8 cellular contexts compared by ENCODE assay signal in the genomic region with DNA sequence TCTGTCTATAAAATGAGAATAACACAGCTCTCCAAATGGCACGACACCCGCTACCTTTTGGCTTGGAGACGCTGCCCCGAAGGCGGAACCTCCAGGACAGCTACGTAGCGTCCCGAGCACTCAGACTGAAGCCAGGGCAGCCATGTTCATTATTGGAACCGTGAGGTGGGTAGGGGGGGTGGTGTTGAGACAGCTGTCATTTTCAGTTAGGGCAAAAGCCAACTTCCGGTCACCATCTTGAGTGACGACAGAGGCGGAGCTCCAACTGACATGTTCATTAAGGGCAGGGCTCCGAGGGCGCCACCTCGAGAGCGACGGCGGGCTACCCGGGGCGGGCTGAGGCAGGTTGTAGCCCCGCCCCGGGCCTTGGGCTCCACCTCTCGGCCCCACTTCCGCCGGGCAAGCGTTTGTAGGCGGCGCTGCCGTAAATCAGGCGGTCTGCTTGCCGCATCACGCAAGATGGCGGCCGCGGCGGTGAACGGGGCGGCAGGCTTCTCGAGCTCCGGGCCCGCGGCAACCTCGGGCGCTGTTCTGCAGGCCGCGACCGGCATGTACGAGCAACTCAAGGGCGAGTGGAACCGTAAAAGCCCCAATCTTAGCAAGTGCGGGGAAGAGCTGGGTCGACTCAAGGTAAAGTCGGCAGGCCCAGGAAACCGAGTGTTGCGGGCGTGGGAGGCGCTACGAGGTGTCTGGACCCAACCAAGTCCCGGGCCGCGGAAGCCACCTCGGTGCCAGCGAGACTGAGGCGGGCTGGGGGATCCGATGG. TPM values are rescaled to one million over a fixed set of nuclear protein-coding genes. Genes with fewer than 3 reads are reported as not detected.
DNase-seq lines count a peak whose midpoint lies in the region; ATAC-seq and TF ChIP-seq lines count a peak whose summit lies in the region.

A gene (plus strand): TSS at position 240 of the 766 bp plus-strand sequence. CDS start 31 bp downstream, at position 271.

- H3K4me1 ChIP-seq in Panc1 (ENCODE audit: control insufficient read depth, insufficient read depth, low read length) (peaks cover 10% of the 10 kb centered on the region), esophagus (ENCODE audit: control insufficient read depth in 2 of 2, insufficient read depth in 2 of 2, low read length in 1 of 2) (peaks cover 7 to 8% of the 10 kb centered on the region in 2 donors), mucosa of stomach (ENCODE audit: control insufficient read depth, insufficient read depth, low read length) (peaks cover 14% of the 10 kb centered on the region)

- BruUV-seq in Panc1 (replicated peaks; lab: Mats Ljungman, UMichigan): no TSS peak

- CTCF ChIA-PET in Panc1 (lab: Charles Lee): interaction anchor here (0.6 to 1.3 kb wide), 6 partner anchors 9 to 148 kb away, joined by 3 to 13 read pairs (median 4); a partner anchor contains a TSS

- no peaks in the 10 kb centered on the region for H3K9me3 Mint-ChIP-seq in activated T-cell treated with anti-CD3 and anti-CD28 coated beads, Interleukin-2, amount 50 U/mL, for 4 hours

- no peak for TF ChIP-seq CTCF in Panc1 (IDR thresholded peaks at IDR 0.05)

- POLR2A ChIA-PET in Panc1 (lab: Charles Lee): interaction anchor here (0.6 to 0.9 kb wide), 3 partner anchors 10 to 443 kb away, joined by 3 to 5 read pairs (median 4); no protein-coding TSS in a partner anchor

- peaks cover 27% of the 10 kb centered on the region for H3K4me1 Mint-ChIP-seq in activated T-cell treated with anti-CD3 and anti-CD28 coated beads, Interleukin-2, amount 50 U/mL, for 4 hours (ENCODE audit: low read depth)

- peak within 1 kb of the TSS; percentile 92 for H3K9ac ChIP-seq in mucosa of stomach (ENCODE audit: low read length)

- H3K27me3 Mint-ChIP-seq in activated T-cell treated with anti-CD3 and anti-CD28 coated beads, Interleukin-2, amount 50 U/mL, for 4 hours (ENCODE audit: low read depth): peaks cover 3% of the 10 kb centered on the region

- H3K27me3 ChIP-seq in Panc1 (ENCODE audit: control insufficient read depth, insufficient read depth, low read length): no peaks in the 10 kb centered on the region
- no peaks in the 10 kb centered on the region for H3K27me3 ChIP-seq in esophagus (ENCODE audit: control insufficient read depth in 1 of 2, insufficient read depth in 2 of 2, low read length in 2 of 2)
- H3K27me3 ChIP-seq in mucosa of stomach (ENCODE audit: control insufficient read depth, insufficient read depth, low read length): no peaks in the 10 kb centered on the region

- H3K36me3 ChIP-seq in Panc1 (ENCODE audit: control insufficient read depth, insufficient read depth, low read length) (peaks cover 4% of the 10 kb centered on the region; the same call in 1 of the 2 replicates), esophagus (ENCODE audit: control insufficient read depth in 2 of 2, insufficient read depth in 2 of 2, low read length in 1 of 2) (peaks cover 0 to 5% of the 10 kb centered on the region in 2 donors), mucosa of stomach (ENCODE audit: control insufficient read depth, insufficient read depth, low read length) (peaks cover 6% of the 10 kb centered on the region)

- 0 to 1% methylated on average over 63 to 65 of the region's 65 CpGs for WGBS in esophagus, 2 donors

- H3K9me3 ChIP-seq in Panc1 (ENCODE audit: control insufficient read depth, insufficient read depth, low read depth, low read length): no peaks in the 10 kb centered on the region
- H3K9me3 ChIP-seq in esophagus (ENCODE audit: control insufficient read depth in 2 of 2, insufficient read depth in 1 of 2, low read depth in 1 of 2, low read length in 1 of 2): no peaks in the 10 kb centered on the region
- no peaks in the 10 kb centered on the region for H3K9me3 ChIP-seq in mucosa of stomach (ENCODE audit: control insufficient read depth, low read length)

- DNase-seq in DMS79 treated with DMSO at 0.1 percent for 48 hours (lab: John Stamatoyannopoulos, UW) (peak; percentile 98), KG1 (lab: John Stamatoyannopoulos, UW) (peak; percentile 94), Panc1 (ENCODE audit: low read depth, low spot score) (peak; percentile 97)
- peak; percentile 97 for DNase-seq in activated T-cell treated with anti-CD3 and anti-CD28 coated beads, Interleukin-2, amount 50 U/mL, for 4 hours
- peak; percentile 93 for DNase-seq in stimulated activated CD8-positive, alpha-beta memory T cell treated with anti-CD3 and anti-CD28 coated beads, Interleukin-7, amount 100 ng/mL, for 1 hour (ENCODE audit: low read depth in 2 of 2)

- in situ Hi-C loops in Panc1 (cut with HindIII; ENCODE audit: low pct_unique_long_range_greater_than_20kb, low sequenced_read_pairs): no loop called here

- peak; percentile 94 for ATAC-seq in GM21723 (IDR thresholded peaks at IDR 0.05; ENCODE audit: unreplicated experiment)
- peak; percentile 99 for ATAC-seq in Panc1
- ATAC-seq in activated T-cell treated with anti-CD3 and anti-CD28 coated beads, Interleukin-2, amount 50 U/mL, for 4 hours: peak; percentile 98

- intact Hi-C loops in Panc1 (cut with micrococcal nuclease; ENCODE audit: unreplicated experiment): no loop called here

- H3K27ac ChIP-seq in Panc1 (ENCODE audit: low read length): peak within 1 kb of the TSS; percentile 92
- peak within 1 kb of the TSS; percentile 90 to 95 for H3K27ac ChIP-seq in esophagus (ENCODE audit: low read depth in 2 of 2, low read length in 1 of 2)

- peak within 1 kb of the TSS; percentile 85 to 87 for H3K4me3 ChIP-seq in Panc1 (ENCODE audit: low read depth in 2 of 2, low read length in 2 of 2)
- peak within 1 kb of the TSS; percentile 72 to 82 for H3K4me3 ChIP-seq in esophagus (ENCODE audit: low read depth in 1 of 2, low read length in 2 of 2)
- peak within 1 kb of the TSS; percentile 97 for H3K4me3 ChIP-seq in mucosa of stomach (ENCODE audit: low read length)

- peak within 1 kb of the TSS; percentile 100 for H3K4me3 Mint-ChIP-seq in activated T-cell treated with anti-CD3 and anti-CD28 coated beads, Interleukin-2, amount 50 U/mL, for 4 hours

- peaks cover 21% of the 10 kb centered on the region for H3K36me3 Mint-ChIP-seq in activated T-cell treated with anti-CD3 and anti-CD28 coated beads, Interleukin-2, amount 50 U/mL, for 4 hours (ENCODE audit: insufficient read depth)

RNA-seq across cellular contexts. Expression of the gene that starts here (rescaled TPM):
- total RNA-seq in Panc1 (2021; ENCODE audit: unreplicated experiment): 388 TPM
- 462 TPM for polyA plus RNA-seq in Panc1 (2012; ENCODE audit: insufficient read length)
- 100 to 1,000 TPM; 331 to 368 (median 337) TPM for total RNA-seq in activated T-cell treated with anti-CD3 and anti-CD28 coated beads, Interleukin-2, amount 50 U/mL, for 4 hours
- 100 to 1,000 TPM in 1 of 2 donors, 10 to 100 TPM in 1; 46.7 to 162 TPM for polyA plus RNA-seq in esophagus

Comparison
In these comparisons a context has a peak if more than half of its experiments do, and no peak if none do; other contexts are left out.
1. Peak in every context shown above with its lines: DNase-seq, ATAC-seq, H3K4me3 ChIP-seq and H3K27ac ChIP-seq.